In genomic region chr11:119684361-119685072, GRCh38 we compare ENCODE assay signal across 9 cellular contexts. TPM values are rescaled to one million over a fixed set of nuclear protein-coding genes. Genes with fewer than 3 reads are reported as not detected.
DNase-seq lines count a peak whose midpoint lies in the region; ATAC-seq, FAIRE-seq and TF ChIP-seq lines count a peak whose summit lies in the region.
"Had no signal": no experiment of that assay in that cellular context is flagged by ENCODE, and none has a peak within 500 bp of the region (broad histone marks: within the 10 kb centered on the region; RNA-seq: fewer than 3 reads in every experiment).

No MANE protein-coding gene starts in this region.

- FAIRE-seq in bronchial epithelial cell (lab: Jason Lieb, UNC) = peak; percentile 36

- no peak for TF ChIP-seq CTCF in bronchial epithelial cell (IDR thresholded peaks at IDR 0.05; ENCODE audit: insufficient read depth, low read length, severe bottlenecking)

- no peak for ATAC-seq in HG02885 (IDR thresholded peaks at IDR 0.05; ENCODE audit: poor library complexity, unreplicated experiment)
- no peak for ATAC-seq in HG02588 (IDR thresholded peaks at IDR 0.05; ENCODE audit: unreplicated experiment)
- no peak for ATAC-seq in HG03571 (IDR thresholded peaks at IDR 0.05; ENCODE audit: unreplicated experiment)

- no peak overlapping the region for H3K4me3 ChIP-seq in bronchial epithelial cell (ENCODE audit: low read depth, low read length)

- DNase-seq in COLO829 (ENCODE audit: low spot score) (peak; percentile 61), M059J (ENCODE audit: low read depth) (peak; percentile 86), bronchial epithelial cell (ENCODE audit: low read depth) (peak; percentile 88), myocyte (ENCODE audit: low read depth) (peak; percentile 44), SKM-1 (lab: John Stamatoyannopoulos, UW; ENCODE audit: unreplicated experiment) (no peak)
- DNase-seq: activated CD4-positive, alpha-beta T cell treated with anti-CD3 and anti-CD28 coated beads, Interleukin-2, amount 50 U/mL, for 48 hours had no signal

- H3K36me3 ChIP-seq in bronchial epithelial cell (ENCODE audit: control insufficient read depth, insufficient read depth, low read length) = peaks cover 16% of the 10 kb centered on the region

- no peaks in the 10 kb centered on the region for H3K27me3 ChIP-seq in bronchial epithelial cell (ENCODE audit: control insufficient read depth, insufficient read depth, low read length)

RNA-seq across cellular contexts. Expression of gene NECTIN1, which starts 44.5 kb away (rescaled TPM):
- total RNA-seq in M059J (2014; rRNA removed; shearing (Covaris generic)) = 1.7 and 2.3 TPM in 2 replicates
- total RNA-seq in bronchial epithelial cell (85.3 and 161 TPM in 2 replicates), myocyte (3.4 and 4.0 TPM in 2 replicates)
- 6.0 TPM for polyA plus RNA-seq in myocyte (2012)

Comparison
In these comparisons a context has a peak if more than half of its experiments do, and no peak if none do; other contexts are left out.
1. RNA of gene NECTIN1, which starts 44.5 kb away (total RNA-seq): 85.3 to 161 TPM in bronchial epithelial cell; 3.4 to 4.0 TPM in myocyte and 1.7 to 2.3 TPM in M059J; every median in the first group is over 10 times any median in the second.